ENCODE assay signal across 21 cellular contexts in genomic region chr4:101398807-101399206, GRCh38.
"Had no signal": no experiment of that assay in that cellular context is flagged by ENCODE, and none has a peak within 500 bp of the region (broad histone marks: within the 10 kb centered on the region; RNA-seq: fewer than 3 reads in every experiment).

No MANE protein-coding gene starts in this region.

- H3K4me3 ChIP-seq: colonic mucosa, esophagus muscularis mucosa, gastroesophageal sphincter, heart left ventricle, hepatocyte, left lung, lower lobe of right lung, mucosa of descending colon had no signal

- FAIRE-seq: endothelial cell of umbilical vein had no signal

- DNase-seq: colonic mucosa; cortex of kidney; effector CD8-positive, alpha-beta T cell; effector memory CD8-positive, alpha-beta T cell; endodermal cell; foreskin keratinocyte; heart left ventricle; hypothalamus; immature natural killer cell; islet precursor cell; left cardiac atrium; left lung; left ventricle myocardium superior; lower lobe of right lung; mesenchymal stem cell; mucosa of descending colon; naive B cell had no signal

- ATAC-seq: effector memory CD8-positive, alpha-beta T cell; foreskin keratinocyte; gastroesophageal sphincter; heart left ventricle; left cardiac atrium; left lung; left ventricle myocardium superior; lower lobe of right lung; mucosa of descending colon had no signal

- H3K4me2 ChIP-seq: hepatocyte had no signal

- H3K36me3 ChIP-seq: colonic mucosa, esophagus muscularis mucosa, gastroesophageal sphincter, heart left ventricle, left lung, lower lobe of right lung had no signal

- H2AFZ ChIP-seq: hepatocyte had no signal

- H3K27me3 ChIP-seq: colonic mucosa, esophagus muscularis mucosa, foreskin keratinocyte, gastroesophageal sphincter, heart left ventricle, hepatocyte, left lung had no signal

- H3K79me2 ChIP-seq: hepatocyte had no signal

- H3K9me3 ChIP-seq: colonic mucosa, esophagus muscularis mucosa, gastroesophageal sphincter, heart left ventricle, left lung, lower lobe of right lung, mucosa of descending colon had no signal

- H3K4me1 ChIP-seq: colonic mucosa, esophagus muscularis mucosa, foreskin keratinocyte, gastroesophageal sphincter, heart left ventricle, left lung, lower lobe of right lung had no signal

- H3K27ac ChIP-seq: colonic mucosa, esophagus muscularis mucosa, foreskin keratinocyte, gastroesophageal sphincter, heart left ventricle, hepatocyte, left lung, lower lobe of right lung had no signal
